Comparison of ENCODE assay signal across 1 cellular context in genomic region chr10:126160571-126160970, GRCh38.
TF ChIP-seq lines count a peak whose summit lies in the region.

No MANE protein-coding gene starts in this region.

TF ChIP-seq in GM23338, 12 proteins besides CTCF, POLR2A, EP300 and RAD21 (continued from another document):
- TF ChIP-seq ZNF462 (CRISPR knock-in tag; IDR thresholded peaks at IDR 0.05) (no peak), CREB1 (CRISPR knock-in tag; IDR thresholded peaks at IDR 0.05; ENCODE audit: low read depth) (no peak)
TF ChIP-seq in GM23338: peak in this region for 0.
